Comparison of ENCODE assay signal across 8 cellular contexts in genomic region chr1:116570358-116571214, GRCh38. TPM values are rescaled to one million over a fixed set of nuclear protein-coding genes. Genes with fewer than 3 reads are reported as not detected.
DNase-seq lines count a peak whose midpoint lies in the region; ATAC-seq and TF ChIP-seq lines count a peak whose summit lies in the region.

TSS of gene CD58 (minus strand) at chr1:116571026. CDS start at chr1:116570972, 54 bp downstream.

- H3K9me3 Mint-ChIP-seq in natural killer cell, result no peaks in the 10 kb centered on the region

- H3K36me3 Mint-ChIP-seq in natural killer cell, result no peaks in the 10 kb centered on the region

- peaks cover 56 to 60% of the 10 kb centered on the region in 2 donors for H3K4me1 Mint-ChIP-seq in natural killer cell

- intact Hi-C loops in natural killer cell (cut with micrococcal nuclease), result loop anchor here (1.0 to 5.0 kb wide), 6 partner anchors 53 to 557 kb away; partner anchors contain the start of gene TTF2

- peak within 1 kb of the TSS; percentile 86 for H3K4me3 Mint-ChIP-seq in natural killer cell

- TF ChIP-seq CTCF in fibroblast of mammary gland (conservative IDR thresholded peaks at IDR 0.05; ENCODE audit: control insufficient read depth, insufficient read depth, low read depth, low read length) (no peak), natural killer cell (IDR thresholded peaks at IDR 0.05) (peak; percentile 75)

- peak within 1 kb of the TSS; percentile 82 to 90 for H3K27ac Mint-ChIP-seq in natural killer cell

- peak; percentile 57 for ATAC-seq in GM21515 (IDR thresholded peaks at IDR 0.05; ENCODE audit: unreplicated experiment)
- peak; percentile 79 to 92 (median 86) for ATAC-seq in natural killer cell

- H3K27me3 Mint-ChIP-seq in natural killer cell (ENCODE audit: low read depth in 2 of 2), result peaks cover 4 to 11% of the 10 kb centered on the region in 2 donors

- H3K4me3 ChIP-seq in fibroblast of mammary gland (ENCODE audit: control insufficient read depth, low read depth, low read length), result peak within 1 kb of the TSS; percentile 77

- DNase-seq in DMS79 (lab: John Stamatoyannopoulos, UW) (peak; percentile 57), HuH-7 (ENCODE audit: low spot score) (peak; percentile 80), RKO (ENCODE audit: low spot score) (peak; percentile 92), fibroblast of mammary gland (ENCODE audit: low read depth) (peak; percentile 76), natural killer cell (peak; percentile 79)
- DNase-seq in activated T-helper 1 cell treated with anti-CD3 and anti-CD28 coated beads, Interleukin-2, amount 50 U/mL, for 16 hours (ENCODE audit: low read depth in 1 of 2, low spot score in 1 of 2), result peak; percentile 59 to 75
- DNase-seq in stimulated activated naive CD4-positive, alpha-beta T cell treated with Interleukin-2 at 50 U/mL for 16 hours (lab: John Stamatoyannopoulos, UW), result peak; percentile 82

RNA-seq across cellular contexts. Expression of gene CD58, which starts in this region (rescaled TPM):
- 10 to 100 TPM; 27.4 to 34.0 (median 28.6) TPM for total RNA-seq in natural killer cell

Comparison
In these comparisons a context has a peak if more than half of its experiments do, and no peak if none do; other contexts are left out.
1. Peak in every context shown above with its lines: DNase-seq, ATAC-seq and H3K4me3 ChIP-seq.